ENCODE assay signal across 8 cellular contexts in the genomic region with DNA sequence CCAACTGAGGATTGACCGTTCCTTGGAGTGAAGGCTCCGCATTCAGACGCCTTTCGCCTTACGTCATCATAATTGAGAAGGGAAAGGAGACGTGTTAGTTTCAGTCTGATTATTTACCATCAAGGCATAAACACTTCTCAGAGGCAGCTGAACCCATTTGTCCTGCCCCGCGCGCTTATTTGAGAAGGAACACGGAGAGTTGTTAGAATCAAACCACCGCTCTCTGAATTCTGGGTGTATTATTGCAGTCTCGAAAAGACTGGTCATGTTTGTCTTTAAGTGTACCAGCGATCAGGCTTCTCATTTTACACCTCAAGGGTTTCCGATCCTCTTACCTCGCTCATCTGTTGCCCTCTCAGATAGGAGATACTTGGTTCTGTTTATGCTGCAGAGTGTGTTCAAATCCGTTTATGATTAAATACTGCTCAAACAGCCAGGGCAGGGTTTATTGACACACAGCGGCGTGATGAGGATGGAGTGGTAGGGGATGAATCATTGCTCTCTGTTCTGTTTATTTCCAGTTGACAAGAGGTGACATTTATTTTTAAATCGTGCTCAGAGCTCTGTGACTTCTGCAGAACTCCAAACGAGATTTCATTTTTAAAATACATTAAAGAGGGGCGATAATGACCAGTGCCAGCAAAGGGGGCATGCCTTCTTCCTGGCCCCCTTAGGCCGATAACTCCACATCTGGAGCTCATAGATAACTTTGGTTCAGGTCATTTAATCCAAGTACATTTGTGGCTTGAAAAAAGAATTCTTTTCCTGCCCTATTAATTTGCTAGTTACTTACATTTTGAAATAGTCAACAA. TPM values are rescaled to one million over a fixed set of nuclear protein-coding genes. Genes with fewer than 3 reads are reported as not detected.
A peak's percentile ranks its signal among the peaks of the same experiment; 100 is the strongest.
DNase-seq lines count a peak whose midpoint lies in the region; ATAC-seq, FAIRE-seq and TF ChIP-seq lines count a peak whose summit lies in the region.

No MANE protein-coding gene starts in this region.

- H3F3A ChIP-seq in smooth muscle cell (ENCODE audit: low read depth) = peaks cover 4% of the 10 kb centered on the region

- no peaks in the 10 kb centered on the region for H3K36me3 ChIP-seq in smooth muscle cell (ENCODE audit: low read depth)

- peaks cover 8% of the 10 kb centered on the region for H3K4me1 ChIP-seq in smooth muscle cell (ENCODE audit: low read depth)

- no peaks in the 10 kb centered on the region for H3K9me3 ChIP-seq in smooth muscle cell (replicated peaks; ENCODE audit: low read depth)

- H3K4me1 Mint-ChIP-seq in central memory CD8-positive, alpha-beta T cell = peaks cover 54% of the 10 kb centered on the region

- H3K27ac ChIP-seq in smooth muscle cell (ENCODE audit: low read depth) = peak overlapping the region; percentile 39

- H3K9ac ChIP-seq in smooth muscle cell (ENCODE audit: low read depth) = peak overlapping the region; percentile 28

- peak overlapping the region; percentile 33 for H3K4me3 Mint-ChIP-seq in central memory CD8-positive, alpha-beta T cell

- peak; percentile 93 for DNase-seq in D721Med (ENCODE audit: insufficient read length, low spot score)
- DNase-seq in GM20000 (ENCODE audit: low spot score) = peak; percentile 73
- DNase-seq in NCI-H187 (lab: John Stamatoyannopoulos, UW) = peak; percentile 40 to 43
- DNase-seq in central memory CD8-positive, alpha-beta T cell (ENCODE audit: low spot score in 2 of 2) = no peak
- no peak for DNase-seq in smooth muscle cell (lab: John Stamatoyannopoulos, UW; ENCODE audit: unreplicated experiment)
- DNase-seq in stimulated activated naive CD4-positive, alpha-beta T cell (lab: John Stamatoyannopoulos, UW) = no peak

- H3K79me2 ChIP-seq in smooth muscle cell (ENCODE audit: low read depth) = peaks cover 96% of the 10 kb centered on the region

- no peak overlapping the region for H3K4me3 ChIP-seq in smooth muscle cell

- H3K27me3 Mint-ChIP-seq in central memory CD8-positive, alpha-beta T cell = no peaks in the 10 kb centered on the region

- H3K4me2 ChIP-seq in smooth muscle cell = peak overlapping the region; percentile 39

- peak overlapping the region; percentile 91 for H3K27ac Mint-ChIP-seq in central memory CD8-positive, alpha-beta T cell (ENCODE audit: low read depth)

- 72% methylated on average over 22 of the region's 22 CpGs for WGBS in smooth muscle cell (ENCODE audit: low lambda C conversion rate)

- H3K36me3 Mint-ChIP-seq in central memory CD8-positive, alpha-beta T cell (ENCODE audit: insufficient read depth) = peaks cover 8% of the 10 kb centered on the region

- ATAC-seq in central memory CD8-positive, alpha-beta T cell (replicated peaks; ENCODE audit: extremely low read depth, poor library complexity, severe bottlenecking) = peak; percentile 65
- ATAC-seq in GM19328 (IDR thresholded peaks at IDR 0.05; ENCODE audit: unreplicated experiment) (no peak), GM18520 (IDR thresholded peaks at IDR 0.05; ENCODE audit: unreplicated experiment) (no peak)

- no peak for TF ChIP-seq CTCF in D721Med (IDR thresholded peaks at IDR 0.05; ENCODE audit: insufficient read depth, missing control alignments)
- TF ChIP-seq CTCF in GM20000 (IDR thresholded peaks at IDR 0.05; ENCODE audit: extremely low read depth, missing control alignments) = no peak
- no peak for TF ChIP-seq CTCF in smooth muscle cell (IDR thresholded peaks at IDR 0.05; ENCODE audit: borderline replicate concordance, insufficient read depth, poor library complexity, severe bottlenecking)

- H2AFZ ChIP-seq in smooth muscle cell (ENCODE audit: low read depth) = no peak overlapping the region

- peak; percentile 25 for FAIRE-seq in D721Med (lab: Jason Lieb, UNC)

- H3K9me3 Mint-ChIP-seq in central memory CD8-positive, alpha-beta T cell = no peaks in the 10 kb centered on the region

- peaks cover 100% of the 10 kb centered on the region for H4K20me1 ChIP-seq in smooth muscle cell (ENCODE audit: low read depth)

- H3K27me3 ChIP-seq in smooth muscle cell (ENCODE audit: low read depth) = no peaks in the 10 kb centered on the region

RNA-seq across cellular contexts. Expression of gene FOXK1, which starts 30.5 kb away (rescaled TPM):
- 10.4 and 11.6 TPM in 2 replicates for total RNA-seq in smooth muscle cell
- polyA plus RNA-seq in smooth muscle cell = 6.0 and 8.5 TPM in 2 replicates

Comparison
In these comparisons a context has a peak if more than half of its experiments do, and no peak if none do; other contexts are left out.
1. DNase-seq: peak in D721Med (single experiment), GM20000 (single experiment) and NCI-H187 (2 of 2); none in central memory CD8-positive, alpha-beta T cell (0 of 2), smooth muscle cell (single experiment) and stimulated activated naive CD4-positive, alpha-beta T cell (0 of 6).